9 cellular contexts compared by ENCODE assay signal in genomic region chr16:4392382-4393242, GRCh38. TPM values are rescaled to one million over a fixed set of nuclear protein-coding genes. Genes with fewer than 3 reads are reported as not detected.
A peak's percentile ranks its signal among the peaks of the same experiment; 100 is the strongest.
DNase-seq lines count a peak whose midpoint lies in the region; ATAC-seq and TF ChIP-seq lines count a peak whose summit lies in the region.
"Had no signal": no experiment of that assay in that cellular context is flagged by ENCODE, and none has a peak within 500 bp of the region (broad histone marks: within the 10 kb centered on the region; RNA-seq: fewer than 3 reads in every experiment).

No MANE protein-coding gene starts in this region.

- H3K36me3 ChIP-seq in breast epithelium (no peaks in the 10 kb centered on the region), tibial nerve (peaks cover 0 to 77% (median 0%) of the 10 kb centered on the region in 3 donors)

- no peak for ATAC-seq in HG03439 (IDR thresholded peaks at IDR 0.05; ENCODE audit: unreplicated experiment)
- no peak for ATAC-seq in HG02970 (IDR thresholded peaks at IDR 0.05; ENCODE audit: low FRiP score, unreplicated experiment)

- WGBS in tibial nerve, 2 donors = 40 to 44% methylated on average over 19 to 27 of the region's 27 CpGs

- TF ChIP-seq CTCF in breast epithelium (IDR thresholded peaks at IDR 0.05) (no peak), tibial nerve (IDR thresholded peaks at IDR 0.05) (no peak)

- H3K27ac ChIP-seq in breast epithelium = peak overlapping the region; percentile 87 to 95
- H3K27ac ChIP-seq in tibial nerve = peak overlapping the region; percentile 43 to 84 (median 68)
- H3K27ac ChIP-seq: 22Rv1 had no signal

- H3K4me3 ChIP-seq in breast epithelium (peak overlapping the region in 1 of 3 donors; percentile 12), tibial nerve (no peak overlapping the region)

- H3K9me3 ChIP-seq in breast epithelium (no peaks in the 10 kb centered on the region), tibial nerve (no peaks in the 10 kb centered on the region)

- peaks cover 6 to 13% of the 10 kb centered on the region in 2 donors for H3K4me1 ChIP-seq in breast epithelium
- peaks cover 0 to 60% (median 23%) of the 10 kb centered on the region in 4 donors for H3K4me1 ChIP-seq in tibial nerve

- peak; percentile 5 for DNase-seq in DMS153 treated with DMSO at 0.1 percent for 48 hours (lab: John Stamatoyannopoulos, UW; ENCODE audit: unreplicated experiment)
- DNase-seq in DMS153 (lab: John Stamatoyannopoulos, UW) = no peak
- DNase-seq in breast epithelium (ENCODE audit: low spot score in 2 of 2) = peak in 1 of 2 donors; percentile 82
- peak; percentile 48 for DNase-seq in iris pigment epithelial cell (ENCODE audit: low read depth)
- DNase-seq in tibial nerve (ENCODE audit: low spot score in 2 of 2) = peak in 1 of 2 donors; percentile 54
- no peak for DNase-seq in dedifferentiated amniotic fluid mesenchymal stem cell (ENCODE audit: extremely low spot score)

- intact Hi-C loops in breast epithelium (cut with DNase I; ENCODE audit: low total_unique reads) = loop anchor here (5.0 kb wide), 1 partner anchor 35 kb away; no protein-coding TSS in a partner anchor

- peak in 1 of 2 donors; percentile 27 for TF ChIP-seq EP300 in tibial nerve (IDR thresholded peaks at IDR 0.05)

- H3K27me3 ChIP-seq in breast epithelium (no peaks in the 10 kb centered on the region), tibial nerve (no peaks in the 10 kb centered on the region)

- no peak for TF ChIP-seq POLR2A in breast epithelium (IDR thresholded peaks at IDR 0.05)
- TF ChIP-seq POLR2A in tibial nerve (IDR thresholded peaks at IDR 0.05) = no peak

RNA-seq across cellular contexts. Expression of gene VASN, which starts 21.0 kb away (rescaled TPM):
- total RNA-seq in breast epithelium (10 to 100 TPM; 14.8 to 28.5 (median 16.1) TPM), tibial nerve (10 to 100 TPM; 31.0 to 58.1 (median 32.9) TPM)

RNA-seq across cellular contexts. Expression of gene CORO7, which starts 23.8 kb away (rescaled TPM):
- total RNA-seq in breast epithelium = 10 to 100 TPM; 19.7 to 25.9 (median 22.7) TPM
- 10 to 100 TPM; 27.8 to 77.4 (median 52.1) TPM for total RNA-seq in tibial nerve

RNA-seq across cellular contexts. Expression of gene DNAJA3, which starts 33.1 kb away (rescaled TPM):
- total RNA-seq in breast epithelium (10 to 100 TPM; 32.6 to 54.2 (median 45.9) TPM), tibial nerve (10 to 100 TPM; 37.6 to 53.0 (median 49.2) TPM)

RNA-seq across cellular contexts. Expression of gene PAM16, which starts 41.5 kb away (rescaled TPM):
- 10 to 100 TPM; 24.9 to 52.4 (median 49.9) TPM for total RNA-seq in breast epithelium
- total RNA-seq in tibial nerve = 10 to 100 TPM; 45.1 to 95.1 (median 60.7) TPM

Comparison
In these comparisons a context has a peak if more than half of its experiments do, and no peak if none do; other contexts are left out.
1. DNase-seq: peak in DMS153 treated with DMSO at 0.1 percent for 48 hours (single experiment) and iris pigment epithelial cell (single experiment); none in DMS153 (single experiment) and dedifferentiated amniotic fluid mesenchymal stem cell (single experiment).